29 cellular contexts compared by ENCODE assay signal in genomic region chr5:52827815-52828214, GRCh38.
"Had no signal": no experiment of that assay in that cellular context is flagged by ENCODE, and none has a peak within 500 bp of the region (broad histone marks: within the 10 kb centered on the region; RNA-seq: fewer than 3 reads in every experiment).

No MANE protein-coding gene starts in this region.

- H3K4me1 Mint-ChIP-seq: endodermal cell had no signal

- H3K4me3 Mint-ChIP-seq: dendritic cell treated with granulocyte-macrophage colony-stimulating factor and Interleukin-4, amounts not matched to agents 40 ng/mL and 50 ng/mL, for 4 days; effector memory CD8-positive, alpha-beta T cell; endodermal cell had no signal

- H3K9me3 ChIP-seq: esophagus muscularis mucosa, gastrocnemius medialis, gastroesophageal sphincter had no signal

- H3K27me3 Mint-ChIP-seq: dendritic cell treated with granulocyte-macrophage colony-stimulating factor and Interleukin-4, amounts not matched to agents 40 ng/mL and 50 ng/mL, for 4 days; effector memory CD8-positive, alpha-beta T cell had no signal

- H3K4me3 ChIP-seq: coronary artery, dorsolateral prefrontal cortex, esophagus muscularis mucosa, esophagus squamous epithelium, gastrocnemius medialis, gastroesophageal sphincter, heart left ventricle, heart right ventricle, hepatocyte had no signal

- H3K27ac ChIP-seq: coronary artery, dorsolateral prefrontal cortex, epithelial cell of prostate, esophagus muscularis mucosa, esophagus squamous epithelium, foreskin keratinocyte, gastrocnemius medialis, gastroesophageal sphincter, heart left ventricle, heart right ventricle, hepatocyte had no signal

- H3K9me3 Mint-ChIP-seq: dendritic cell treated with granulocyte-macrophage colony-stimulating factor and Interleukin-4, amounts not matched to agents 40 ng/mL and 50 ng/mL, for 4 days; effector memory CD8-positive, alpha-beta T cell; endodermal cell had no signal

- H3K36me3 ChIP-seq: esophagus squamous epithelium, gastrocnemius medialis, gastroesophageal sphincter, heart right ventricle had no signal

- H3K27me3 ChIP-seq: dorsolateral prefrontal cortex, esophagus muscularis mucosa, esophagus squamous epithelium, foreskin keratinocyte, gastrocnemius medialis, gastroesophageal sphincter, heart left ventricle, heart right ventricle, hepatocyte had no signal

- DNase-seq: cortex of kidney; dermis blood vessel endothelial cell; dorsolateral prefrontal cortex; effector CD4-positive, alpha-beta T cell; effector CD8-positive, alpha-beta T cell; effector memory CD4-positive, alpha-beta T cell; effector memory CD8-positive, alpha-beta T cell; endodermal cell; erythroblast; esophagus squamous epithelium; foreskin fibroblast; foreskin keratinocyte; foreskin melanocyte; gastrocnemius medialis; glutamatergic neuron; head of caudate nucleus; heart left ventricle; heart right ventricle; hippocampal formation had no signal

- H3K27ac Mint-ChIP-seq: dendritic cell treated with granulocyte-macrophage colony-stimulating factor and Interleukin-4, amounts not matched to agents 40 ng/mL and 50 ng/mL, for 4 days; effector memory CD8-positive, alpha-beta T cell; endodermal cell had no signal

- H3K4me2 ChIP-seq: hepatocyte had no signal

- FAIRE-seq: endometrium, endothelial cell of umbilical vein, frontal cortex had no signal

- H3K4me1 ChIP-seq: foreskin keratinocyte had no signal

- ATAC-seq: effector memory CD8-positive, alpha-beta T cell; esophagus mucosa; foreskin keratinocyte; gastrocnemius medialis; gastroesophageal sphincter; heart left ventricle; heart right ventricle had no signal

- H2AFZ ChIP-seq: hepatocyte had no signal
